18 cellular contexts compared by ENCODE assay signal in the genomic region with DNA sequence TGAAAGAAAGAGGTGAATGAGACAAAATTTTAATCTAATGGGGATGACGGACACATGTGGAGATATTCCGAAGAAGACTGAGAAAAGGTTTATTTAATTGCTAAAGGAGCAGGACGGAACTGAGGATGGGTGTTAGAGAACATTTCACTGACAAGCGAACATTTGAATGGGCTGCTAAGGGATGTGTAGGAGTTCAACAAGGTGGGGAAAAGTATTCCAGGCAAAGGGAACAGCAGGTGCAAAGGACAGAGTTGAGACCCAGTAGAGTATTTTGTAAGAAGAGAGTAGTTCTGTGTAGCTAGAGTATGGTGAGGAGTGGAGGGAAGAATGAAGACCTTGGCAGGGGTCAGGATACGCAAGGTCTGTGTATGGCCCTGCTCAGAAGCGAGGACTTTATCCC. TPM values are rescaled to one million over a fixed set of nuclear protein-coding genes. Genes with fewer than 3 reads are reported as not detected.
DNase-seq lines count a peak whose midpoint lies in the region; ATAC-seq and TF ChIP-seq lines count a peak whose summit lies in the region.
"Had no signal": no experiment of that assay in that cellular context is flagged by ENCODE, and none has a peak within 500 bp of the region (broad histone marks: within the 10 kb centered on the region; RNA-seq: fewer than 3 reads in every experiment).

No MANE protein-coding gene starts in this region.

- no peaks in the 10 kb centered on the region for H3K36me3 ChIP-seq in HEK293 (ENCODE audit: control insufficient read depth in 2 of 2, insufficient read depth in 1 of 2, low read length in 2 of 2)
- H3K36me3 ChIP-seq: BE2C, BLaER1 had no signal

- DNase-seq in Right ventricle myocardium inferior (ENCODE audit: missing footprints) (no peak), right cardiac atrium (no peak), left ventricle myocardium superior (no peak), cardiac septum (ENCODE audit: low spot score) (no peak), GOT3 (lab: John Stamatoyannopoulos, UW) (no peak)
- DNase-seq: 8988T; ACHN; BE2C; C1 segment of cervical spinal cord; Caco-2; Calu3; CD4-positive, alpha-beta T cell; CD8-positive, alpha-beta T cell; DMS79 treated with DMSO at 0.1 percent for 48 hours; GF-D8 had no signal

- no peak for TF ChIP-seq CTCF in HEK293 (tag by site-specific recombination; IDR thresholded peaks at IDR 0.05)

- ATAC-seq in Right ventricle myocardium inferior (peak; percentile 16), right cardiac atrium (no peak), left ventricle myocardium superior (peak; percentile 17), GM18505 (IDR thresholded peaks at IDR 0.05; ENCODE audit: unreplicated experiment) (no peak)
- ATAC-seq: CD8-positive, alpha-beta T cell had no signal

- intact Hi-C loops in Right ventricle myocardium inferior (cut with DNase I) (no loop called here), right cardiac atrium (cut with DNase I) (no loop called here), left ventricle myocardium superior (cut with micrococcal nuclease) (no loop called here), cardiac septum (cut with DNase I) (no loop called here)

- WGBS in right cardiac atrium, result 94% methylated on average over 6 of the region's 6 CpGs

- H3K27ac ChIP-seq in right cardiac atrium (ENCODE audit: low read length) (no peak overlapping the region), HEK293 (ENCODE audit: extremely low read depth, low read depth, low read length) (no peak overlapping the region)
- H3K27ac ChIP-seq: BLaER1 had no signal

- H3K4me3 ChIP-seq in right cardiac atrium (ENCODE audit: low read length), result no peak overlapping the region
- H3K4me3 ChIP-seq in HEK293 (ENCODE audit: low read depth, low read length), result no peak overlapping the region
- H3K4me3 ChIP-seq: BLaER1 had no signal

- no peaks in the 10 kb centered on the region for H3K4me1 ChIP-seq in right cardiac atrium (ENCODE audit: control insufficient read depth, insufficient read depth, low read length)
- H3K4me1 ChIP-seq in HEK293 (ENCODE audit: control insufficient read depth, insufficient read depth, low read length), result no peaks in the 10 kb centered on the region
- H3K4me1 ChIP-seq: BE2C, BLaER1, Caco-2 had no signal

- no peak for TF ChIP-seq POLR2A in GM18505 (IDR thresholded peaks at IDR 0.05; ENCODE audit: borderline replicate concordance, extremely low read depth, insufficient read depth, insufficient read length)

- H3K9me3 ChIP-seq in right cardiac atrium (ENCODE audit: control insufficient read depth, low read length) (no peaks in the 10 kb centered on the region), HEK293 (ENCODE audit: control insufficient read depth, insufficient read depth, low read depth, low read length) (no peaks in the 10 kb centered on the region)
- H3K9me3 ChIP-seq: BE2C, BLaER1, Caco-2 had no signal

- POLR2A ChIA-PET in HEK293 (lab: Yijun Ruan, JAX), result interaction anchor here (0.6 kb wide), 1 partner anchor 20 kb away, joined by 3 read pairs; no protein-coding TSS in a partner anchor

- CTCF ChIA-PET in HEK293 (lab: Yijun Ruan, JAX), result interaction anchor here (1.3 kb wide), 1 partner anchor 256 kb away, joined by 3 read pairs; no protein-coding TSS in a partner anchor

- no peaks in the 10 kb centered on the region for H3K27me3 ChIP-seq in right cardiac atrium (ENCODE audit: control insufficient read depth, insufficient read depth)
- H3K27me3 ChIP-seq: BE2C, BLaER1 had no signal

TF ChIP-seq in HEK293, 187 proteins besides CTCF, POLR2A, EP300 and RAD21:
- TF ChIP-seq KLF10 (tag by site-specific recombination; IDR thresholded peaks at IDR 0.05), result no peak
- no peak for TF ChIP-seq BCL11A (tag by site-specific recombination; IDR thresholded peaks at IDR 0.05; ENCODE audit: low read depth)
- no peak for TF ChIP-seq SALL2 (tag by site-specific recombination; IDR thresholded peaks at IDR 0.05; ENCODE audit: borderline replicate concordance)
- TF ChIP-seq ZNF223 (tag by site-specific recombination; IDR thresholded peaks at IDR 0.05), result no peak
- TF ChIP-seq, protein P1, sequence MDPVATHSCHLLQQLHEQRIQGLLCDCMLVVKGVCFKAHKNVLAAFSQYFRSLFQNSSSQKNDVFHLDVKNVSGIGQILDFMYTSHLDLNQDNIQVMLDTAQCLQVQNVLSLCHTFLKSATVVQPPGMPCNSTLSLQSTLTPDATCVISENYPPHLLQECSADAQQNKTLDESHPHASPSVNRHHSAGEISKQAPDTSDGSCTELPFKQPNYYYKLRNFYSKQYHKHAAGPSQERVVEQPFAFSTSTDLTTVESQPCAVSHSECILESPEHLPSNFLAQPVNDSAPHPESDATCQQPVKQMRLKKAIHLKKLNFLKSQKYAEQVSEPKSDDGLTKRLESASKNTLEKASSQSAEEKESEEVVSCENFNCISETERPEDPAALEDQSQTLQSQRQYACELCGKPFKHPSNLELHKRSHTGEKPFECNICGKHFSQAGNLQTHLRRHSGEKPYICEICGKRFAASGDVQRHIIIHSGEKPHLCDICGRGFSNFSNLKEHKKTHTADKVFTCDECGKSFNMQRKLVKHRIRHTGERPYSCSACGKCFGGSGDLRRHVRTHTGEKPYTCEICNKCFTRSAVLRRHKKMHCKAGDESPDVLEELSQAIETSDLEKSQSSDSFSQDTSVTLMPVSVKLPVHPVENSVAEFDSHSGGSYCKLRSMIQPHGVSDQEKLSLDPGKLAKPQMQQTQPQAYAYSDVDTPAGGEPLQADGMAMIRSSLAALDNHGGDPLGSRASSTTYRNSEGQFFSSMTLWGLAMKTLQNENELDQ (tag by site-specific recombination; IDR thresholded peaks at IDR 0.05; ENCODE audit: low read depth), result no peak
- TF ChIP-seq, protein P2, sequence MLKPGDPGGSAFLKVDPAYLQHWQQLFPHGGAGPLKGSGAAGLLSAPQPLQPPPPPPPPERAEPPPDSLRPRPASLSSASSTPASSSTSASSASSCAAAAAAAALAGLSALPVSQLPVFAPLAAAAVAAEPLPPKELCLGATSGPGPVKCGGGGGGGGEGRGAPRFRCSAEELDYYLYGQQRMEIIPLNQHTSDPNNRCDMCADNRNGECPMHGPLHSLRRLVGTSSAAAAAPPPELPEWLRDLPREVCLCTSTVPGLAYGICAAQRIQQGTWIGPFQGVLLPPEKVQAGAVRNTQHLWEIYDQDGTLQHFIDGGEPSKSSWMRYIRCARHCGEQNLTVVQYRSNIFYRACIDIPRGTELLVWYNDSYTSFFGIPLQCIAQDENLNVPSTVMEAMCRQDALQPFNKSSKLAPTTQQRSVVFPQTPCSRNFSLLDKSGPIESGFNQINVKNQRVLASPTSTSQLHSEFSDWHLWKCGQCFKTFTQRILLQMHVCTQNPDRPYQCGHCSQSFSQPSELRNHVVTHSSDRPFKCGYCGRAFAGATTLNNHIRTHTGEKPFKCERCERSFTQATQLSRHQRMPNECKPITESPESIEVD (tag by site-specific recombination; IDR thresholded peaks at IDR 0.05), result no peak
- peak; percentile 82 for TF ChIP-seq ZFP3 (tag by site-specific recombination; IDR thresholded peaks at IDR 0.05; ENCODE audit: low read depth)
- no peak for TF ChIP-seq ZBTB7A (tag by site-specific recombination; IDR thresholded peaks at IDR 0.05; ENCODE audit: low read depth)

RNA-seq across cellular contexts. Expression of a gene that starts 47.4 kb away (rescaled TPM):
- total RNA-seq in Right ventricle myocardium inferior (1.8 TPM), right cardiac atrium (1 to 10 TPM; 3.9 to 5.9 (median 4.4) TPM), left ventricle myocardium superior (2.2 TPM), cardiac septum (0.81 TPM)
- polyA plus RNA-seq in right cardiac atrium, result 0.91 TPM
- total RNA-seq: Caco-2; Calu3; CD4-positive, alpha-beta T cell; CD8-positive, alpha-beta T cell had no signal

Comparison
In these comparisons a context has a peak if more than half of its experiments do, and no peak if none do; other contexts are left out.
1. ATAC-seq: peak in Right ventricle myocardium inferior (single experiment) and left ventricle myocardium superior (single experiment); none in right cardiac atrium (0 of 2) and GM18505 (single experiment).